28 cellular contexts compared by ENCODE assay signal in the genomic region with DNA sequence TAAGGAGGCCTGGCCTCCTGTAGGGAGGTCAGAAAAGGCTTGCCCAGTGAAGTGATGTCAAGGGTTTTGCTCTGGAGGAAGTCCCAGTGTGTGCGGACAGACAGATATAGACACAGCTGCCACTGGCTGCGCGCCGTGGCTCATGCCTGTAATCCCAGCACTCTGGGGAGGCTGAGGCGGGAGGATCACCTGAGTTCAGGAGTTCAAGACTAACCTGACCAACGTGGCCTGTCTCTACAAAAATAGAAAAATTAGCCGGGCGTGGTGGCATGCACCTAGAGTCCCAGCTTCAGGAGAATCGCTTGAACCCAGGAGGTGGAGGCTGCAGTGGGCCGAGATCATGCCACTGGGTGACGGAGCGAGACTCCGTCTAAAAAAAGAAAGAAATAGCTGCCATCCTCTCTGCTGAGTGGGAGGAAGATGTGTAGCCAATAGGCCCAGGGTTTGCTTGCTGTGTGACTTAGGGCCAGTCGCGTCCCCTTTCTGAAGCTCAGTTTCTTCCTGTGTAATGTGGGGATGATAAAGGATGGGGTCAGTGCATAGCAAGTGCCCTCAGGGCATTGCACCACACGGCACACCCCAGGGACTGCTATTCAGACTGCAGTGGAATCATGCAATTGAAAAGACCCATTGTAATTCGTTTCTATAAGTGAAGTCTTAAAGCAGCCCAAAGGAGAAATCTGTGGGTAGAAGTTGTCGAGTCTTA. TPM values are rescaled to one million over a fixed set of nuclear protein-coding genes. Genes with fewer than 3 reads are reported as not detected.
DNase-seq lines count a peak whose midpoint lies in the region; ATAC-seq, FAIRE-seq and TF ChIP-seq lines count a peak whose summit lies in the region.
"Had no signal": no experiment of that assay in that cellular context is flagged by ENCODE, and none has a peak within 500 bp of the region (broad histone marks: within the 10 kb centered on the region; RNA-seq: fewer than 3 reads in every experiment).

No MANE protein-coding gene starts in this region.

- no peaks in the 10 kb centered on the region for H3K36me3 Mint-ChIP-seq in naive B cell
- H3K36me3 Mint-ChIP-seq in activated naive CD8-positive, alpha-beta T cell treated with anti-CD3 and anti-CD28 coated beads, Interleukin-2, amount 50 U/mL, for 24 hours (ENCODE audit: low read depth) = no peaks in the 10 kb centered on the region
- H3K36me3 Mint-ChIP-seq: activated naive CD4-positive, alpha-beta T cell treated with anti-CD3 and anti-CD28 coated beads, Interleukin-2, amount 50 U/mL, for 72 hours had no signal

- in situ Hi-C loops in GM13977 (cut with MboI; ENCODE audit: low pct_unique_long_range_greater_than_20kb, low sequenced_read_pairs, unreplicated experiment) = no loop called here

- no peaks in the 10 kb centered on the region for H3K79me2 ChIP-seq in Karpas-422 (ENCODE audit: low read length)

- no peaks in the 10 kb centered on the region for H3K27me3 Mint-ChIP-seq in naive B cell
- no peaks in the 10 kb centered on the region for H3K27me3 Mint-ChIP-seq in activated naive CD8-positive, alpha-beta T cell treated with anti-CD3 and anti-CD28 coated beads, Interleukin-2, amount 50 U/mL, for 24 hours
- H3K27me3 Mint-ChIP-seq: activated T-helper 17 cell treated with anti-CD3 and anti-CD28 coated beads, Interleukin-2, amount 50 U/mL, for 72 hours; dendritic cell treated with granulocyte-macrophage colony-stimulating factor and Interleukin-4, amounts not matched to agents 40 ng/mL and 50 ng/mL, for 4 days had no signal

- H2AFZ ChIP-seq in Karpas-422 (ENCODE audit: low read length) = no peak overlapping the region

- no peaks in the 10 kb centered on the region for H3K9me2 ChIP-seq in Karpas-422 (replicated peaks; ENCODE audit: insufficient read depth, low read length)

- 0 out of 20 replicates have a peak overlapping the region, but pooled peaks of 1 of the 10 experiments have one; percentile 33 for H3K4me3 ChIP-seq in BLaER1 treated with 17β-estradiol and CSF1 and Interleukin-3, amounts not matched to agents 10 nM and 100 nM
- H3K4me3 ChIP-seq in Karpas-422 (ENCODE audit: low read length) (no peak overlapping the region), bronchial epithelial cell (ENCODE audit: low read depth, low read length) (no peak overlapping the region)
- H3K4me3 ChIP-seq: gastroesophageal sphincter, K562, MG63 had no signal

- no peak for TF ChIP-seq CTCF in bronchial epithelial cell (IDR thresholded peaks at IDR 0.05; ENCODE audit: insufficient read depth, low read length, severe bottlenecking)
- no peak for TF ChIP-seq CTCF in GM13977 (IDR thresholded peaks at IDR 0.05; ENCODE audit: extremely low read depth, insufficient read depth, missing control alignments)

- H3K27ac ChIP-seq in BLaER1 treated with 17β-estradiol and CSF1 and Interleukin-3, amounts not matched to agents 10 nM and 100 nM = peak overlapping the region in 8 of 11 experiments; percentile 84 to 98 (median 92); a peak in 16 of 22 replicates
- no peak overlapping the region for H3K27ac ChIP-seq in Karpas-422 (ENCODE audit: low read length)
- H3K27ac ChIP-seq: gastroesophageal sphincter, neutrophil had no signal

- peak overlapping the region in 5 of 8 donors; percentile 13 to 79 (median 22) for H3K4me3 Mint-ChIP-seq in naive B cell
- H3K4me3 Mint-ChIP-seq in activated naive CD8-positive, alpha-beta T cell treated with anti-CD3 and anti-CD28 coated beads, Interleukin-2, amount 50 U/mL, for 24 hours = no peak overlapping the region
- H3K4me3 Mint-ChIP-seq: activated T-helper 17 cell treated with anti-CD3 and anti-CD28 coated beads, Interleukin-2, amount 50 U/mL, for 72 hours; dendritic cell treated with granulocyte-macrophage colony-stimulating factor and Interleukin-4, amounts not matched to agents 40 ng/mL and 50 ng/mL, for 4 days had no signal

- no peak for DNase-seq in Karpas-422
- DNase-seq in bronchial epithelial cell (ENCODE audit: low read depth) = no peak
- DNase-seq in naive B cell = no peak
- DNase-seq in GM13977 (ENCODE audit: low spot score) = no peak
- DNase-seq in SK-N-DZ (ENCODE audit: low spot score) = no peak
- no peak for DNase-seq in activated naive CD8-positive, alpha-beta T cell treated with anti-CD3 and anti-CD28 coated beads, Interleukin-2, amount 50 U/mL, for 24 hours
- DNase-seq: activated CD4-positive, alpha-beta T cell treated with anti-CD3 and anti-CD28 coated beads, Interleukin-2, amount 50 U/mL, for 48 hours; activated CD4-positive, CD25-positive, alpha-beta regulatory T cell; activated CD8-positive, alpha-beta memory T cell treated with anti-CD3 and anti-CD28 coated beads, Interleukin-2, amount 50 U/mL, for 48 hours; GDM1; NCI-H1436 treated with DMSO at 0.1 percent for 48 hours; NCI-H2171; NCI-H524 treated with DMSO at 0.1 percent for 48 hours; T-helper 9 cell had no signal

- H3K27me3 ChIP-seq in BLaER1 treated with 17β-estradiol and CSF1 and Interleukin-3, amounts not matched to agents 10 nM and 100 nM = no peaks in the 10 kb centered on the region
- no peaks in the 10 kb centered on the region for H3K27me3 ChIP-seq in Karpas-422 (ENCODE audit: low read length)
- no peaks in the 10 kb centered on the region for H3K27me3 ChIP-seq in bronchial epithelial cell (ENCODE audit: control insufficient read depth, insufficient read depth, low read length)
- H3K27me3 ChIP-seq: gastroesophageal sphincter, MG63, neutrophil had no signal

- peaks cover 43 to 82% (median 74%) of the 10 kb centered on the region in 3 donors for H3K4me1 Mint-ChIP-seq in naive B cell
- peaks cover 1% of the 10 kb centered on the region for H3K4me1 Mint-ChIP-seq in activated naive CD8-positive, alpha-beta T cell treated with anti-CD3 and anti-CD28 coated beads, Interleukin-2, amount 50 U/mL, for 24 hours
- H3K4me1 Mint-ChIP-seq: activated T-helper 17 cell treated with anti-CD3 and anti-CD28 coated beads, Interleukin-2, amount 50 U/mL, for 72 hours had no signal

- peak overlapping the region in 3 of 6 donors; percentile 6 to 83 (median 62) for H3K27ac Mint-ChIP-seq in naive B cell
- H3K27ac Mint-ChIP-seq in activated naive CD8-positive, alpha-beta T cell treated with anti-CD3 and anti-CD28 coated beads, Interleukin-2, amount 50 U/mL, for 24 hours = no peak overlapping the region
- H3K27ac Mint-ChIP-seq: activated naive CD4-positive, alpha-beta T cell treated with anti-CD3 and anti-CD28 coated beads, Interleukin-2, amount 50 U/mL, for 72 hours; activated T-helper 17 cell treated with anti-CD3 and anti-CD28 coated beads, Interleukin-2, amount 50 U/mL, for 72 hours; dendritic cell treated with granulocyte-macrophage colony-stimulating factor and Interleukin-4, amounts not matched to agents 40 ng/mL and 50 ng/mL, for 4 days had no signal

- H3K9me3 Mint-ChIP-seq in naive B cell = no peaks in the 10 kb centered on the region
- H3K9me3 Mint-ChIP-seq in activated naive CD8-positive, alpha-beta T cell treated with anti-CD3 and anti-CD28 coated beads, Interleukin-2, amount 50 U/mL, for 24 hours = no peaks in the 10 kb centered on the region
- H3K9me3 Mint-ChIP-seq: activated naive CD4-positive, alpha-beta T cell treated with anti-CD3 and anti-CD28 coated beads, Interleukin-2, amount 50 U/mL, for 72 hours; activated T-helper 17 cell treated with anti-CD3 and anti-CD28 coated beads, Interleukin-2, amount 50 U/mL, for 72 hours; dendritic cell treated with granulocyte-macrophage colony-stimulating factor and Interleukin-4, amounts not matched to agents 40 ng/mL and 50 ng/mL, for 4 days had no signal

- H3K4me1 ChIP-seq in BLaER1 treated with 17β-estradiol and CSF1 and Interleukin-3, amounts not matched to agents 10 nM and 100 nM = peaks cover 25 to 79% (median 66%) of the 10 kb centered on the region in 10 experiments
- H3K4me1 ChIP-seq in Karpas-422 (ENCODE audit: low read length) = peaks cover 33% of the 10 kb centered on the region

- H4K20me1 ChIP-seq in BLaER1 treated with 17β-estradiol and CSF1 and Interleukin-3, amounts not matched to agents 10 nM and 100 nM = no peaks in the 10 kb centered on the region
- H4K20me1 ChIP-seq in Karpas-422 (ENCODE audit: insufficient read depth, low read depth, low read length) = no peaks in the 10 kb centered on the region

- no peak for ATAC-seq in naive B cell (ENCODE audit: low read depth in 2 of 2)
- ATAC-seq in GM21737 (IDR thresholded peaks at IDR 0.05; ENCODE audit: unreplicated experiment) = no peak
- ATAC-seq in activated naive CD8-positive, alpha-beta T cell treated with anti-CD3 and anti-CD28 coated beads, Interleukin-2, amount 50 U/mL, for 24 hours = no peak
- ATAC-seq: activated naive CD4-positive, alpha-beta T cell treated with anti-CD3 and anti-CD28 coated beads, Interleukin-2, amount 50 U/mL, for 72 hours; activated T-helper 17 cell treated with anti-CD3 and anti-CD28 coated beads, Interleukin-2, amount 50 U/mL, for 72 hours; K562 had no signal

- peak; percentile 75 for FAIRE-seq in bronchial epithelial cell (lab: Jason Lieb, UNC)
- FAIRE-seq: A204.1, endometrium, K562 had no signal

- H3K36me3 ChIP-seq in BLaER1 treated with 17β-estradiol and CSF1 and Interleukin-3, amounts not matched to agents 10 nM and 100 nM = no peaks in the 10 kb centered on the region
- H3K36me3 ChIP-seq in Karpas-422 (ENCODE audit: insufficient read depth, low read length) (no peaks in the 10 kb centered on the region), bronchial epithelial cell (ENCODE audit: control insufficient read depth, insufficient read depth, low read length) (no peaks in the 10 kb centered on the region)
- H3K36me3 ChIP-seq: gastroesophageal sphincter, MG63, neutrophil had no signal

- H3K9ac ChIP-seq in BLaER1 treated with 17β-estradiol and CSF1 and Interleukin-3, amounts not matched to agents 10 nM and 100 nM = peak overlapping the region in 9 of 11 experiments; percentile 64 to 86 (median 80); a peak in 16 of 22 replicates
- H3K9ac ChIP-seq in Karpas-422 (ENCODE audit: low read length) = no peak overlapping the region

- H3K9me3 ChIP-seq in BLaER1 treated with 17β-estradiol and CSF1 and Interleukin-3, amounts not matched to agents 10 nM and 100 nM (replicated peaks in 1 of 11) = no peaks in the 10 kb centered on the region
- no peaks in the 10 kb centered on the region for H3K9me3 ChIP-seq in Karpas-422 (ENCODE audit: low read length)
- H3K9me3 ChIP-seq: gastroesophageal sphincter, MG63, neutrophil had no signal

- peak overlapping the region; percentile 66 to 95 (median 80) for H3K4me2 ChIP-seq in BLaER1 treated with 17β-estradiol and CSF1 and Interleukin-3, amounts not matched to agents 10 nM and 100 nM
- peak overlapping the region; percentile 68 for H3K4me2 ChIP-seq in Karpas-422 (ENCODE audit: low read depth, low read length, poor library complexity, severe bottlenecking)

RNA-seq across cellular contexts. Expression of a gene that starts 18.7 kb away (rescaled TPM):
- total RNA-seq in Karpas-422 (2014; rRNA removed; shearing (Covaris generic); ENCODE audit: low replicate concordance) = 80.8 and 88.3 TPM in 2 replicates
- total RNA-seq in bronchial epithelial cell = 60.3 and 61.9 TPM in 2 replicates
- 10 to 100 TPM; 32.0 to 43.8 (median 33.8) TPM for polyA plus RNA-seq in naive B cell (ENCODE audit: low read depth in 6 of 6)
- 74.0 and 94.2 TPM in 2 replicates for polyA plus RNA-seq in SK-N-DZ (2014; cell fraction: cytosol; rRNA removed)
- 49.1 and 55.5 TPM in 2 replicates for polyA plus RNA-seq in SK-N-DZ (2014; cell fraction: nucleus; rRNA removed)

RNA-seq across cellular contexts. Expression of a gene that starts 27.8 kb away (rescaled TPM):
- not detected in 2 replicates for total RNA-seq in Karpas-422 (2014; rRNA removed; shearing (Covaris generic); ENCODE audit: low replicate concordance)
- not detected in 2 replicates for total RNA-seq in bronchial epithelial cell
- not detected for polyA plus RNA-seq in naive B cell (ENCODE audit: low read depth in 6 of 6)
- not detected in 2 replicates for polyA plus RNA-seq in SK-N-DZ (2014; cell fraction: cytosol; rRNA removed)
- polyA plus RNA-seq in SK-N-DZ (2014; cell fraction: nucleus; rRNA removed) = 1.2 TPM in 1 of 2 replicates, not detected in the other
- total RNA-seq: K562, kidney epithelial cell, lung microvascular endothelial cell, pulmonary artery endothelial cell had no signal
- polyA plus RNA-seq: K562 had no signal

RNA-seq across cellular contexts. Expression of a gene that starts 42.0 kb away (rescaled TPM):
- 19.7 and 28.8 TPM in 2 replicates for total RNA-seq in Karpas-422 (2014; rRNA removed; shearing (Covaris generic); ENCODE audit: low replicate concordance)
- total RNA-seq in bronchial epithelial cell = 12.9 and 19.5 TPM in 2 replicates
- 1 to 10 TPM in 5 of 6 donors, not detected in 1; 6.4 to 9.5 (median 7.3) TPM for polyA plus RNA-seq in naive B cell (ENCODE audit: low read depth in 6 of 6)
- polyA plus RNA-seq in SK-N-DZ (2014; cell fraction: cytosol; rRNA removed) = 32.6 TPM in 2 replicates
- 22.6 and 23.9 TPM in 2 replicates for polyA plus RNA-seq in SK-N-DZ (2014; cell fraction: nucleus; rRNA removed)

RNA-seq across cellular contexts. Expression of a gene that starts 57.4 kb away (rescaled TPM):
- total RNA-seq in Karpas-422 (2014; rRNA removed; shearing (Covaris generic); ENCODE audit: low replicate concordance) = 5.2 and 7.3 TPM in 2 replicates
- total RNA-seq in bronchial epithelial cell = 7.4 and 8.2 TPM in 2 replicates
- polyA plus RNA-seq in naive B cell (ENCODE audit: low read depth in 6 of 6) = 10 to 100 TPM in 1 of 6 donors, 1 to 10 TPM in 5; 3.4 to 17.4 (median 7.7) TPM
- polyA plus RNA-seq in SK-N-DZ (2014; cell fraction: cytosol; rRNA removed) = 9.8 and 12.4 TPM in 2 replicates
- 43.7 and 49.1 TPM in 2 replicates for polyA plus RNA-seq in SK-N-DZ (2014; cell fraction: nucleus; rRNA removed)
